ENCODE assay signal across 19 cellular contexts in genomic region chr6:29685718-29686326, GRCh38. TPM values are rescaled to one million over a fixed set of nuclear protein-coding genes. Genes with fewer than 3 reads are reported as not detected.
DNase-seq lines count a peak whose midpoint lies in the region; ATAC-seq and TF ChIP-seq lines count a peak whose summit lies in the region.
"Had no signal": no experiment of that assay in that cellular context is flagged by ENCODE, and none has a peak within 500 bp of the region (broad histone marks: within the 10 kb centered on the region; RNA-seq: fewer than 3 reads in every experiment).

No MANE protein-coding gene starts in this region.

- no peak overlapping the region for H2BK12ac ChIP-seq in H9 (ENCODE audit: insufficient read length, low read depth, low read length)

- H3T11ph ChIP-seq in H9 (ENCODE audit: low read length), result no peak overlapping the region

- no peak overlapping the region for H3K56ac ChIP-seq in H9 (ENCODE audit: insufficient read length, low read depth, low read length)

- no peak overlapping the region for H4K8ac ChIP-seq in H9 (replicated peaks; ENCODE audit: insufficient read length, low read depth, low read length)

- H2BK5ac ChIP-seq in H9 (ENCODE audit: insufficient read length, low read length), result no peak overlapping the region

- peaks cover 14 to 18% of the 10 kb centered on the region in 2 experiments for H3K4me1 Mint-ChIP-seq in H9
- H3K4me1 Mint-ChIP-seq: nephron; stimulated activated effector memory CD8-positive, alpha-beta T cell treated with anti-CD3 and anti-CD28 coated beads, Interleukin-12 subunit alpha, Interleukin-12 subunit beta, amount 100 ng/mL, for 72 hours had no signal

- no peaks in the 10 kb centered on the region; a peak in 1 of 5 replicates for H3K9me3 Mint-ChIP-seq in H9
- H3K9me3 Mint-ChIP-seq: nephron; stimulated activated effector memory CD8-positive, alpha-beta T cell treated with anti-CD3 and anti-CD28 coated beads, Interleukin-12 subunit alpha, Interleukin-12 subunit beta, amount 100 ng/mL, for 72 hours had no signal

- no CpG with 5 or more reads among the region's 15 CpGs for WGBS in H9 (ENCODE audit: extremely low coverage, insufficient read length, low lambda C conversion rate)

- H2AFZ ChIP-seq in H9 (ENCODE audit: low read length), result no peak overlapping the region
- H2AFZ ChIP-seq: hepatocyte had no signal

- intact Hi-C loops in Right ventricle myocardium superior (cut with DNase I) (loop anchor here (5.0 kb wide), 1 partner anchor 34 kb away; no protein-coding TSS in a partner anchor), posterior cingulate gyrus (cut with DNase I) (loop anchor here (5.0 kb wide), 1 partner anchor 34 kb away; no protein-coding TSS in a partner anchor)

- H3K27ac Mint-ChIP-seq in H9, result 0 out of 7 replicates have a peak overlapping the region, but pooled peaks of 1 of the 3 experiments have one; percentile 85
- H3K27ac Mint-ChIP-seq: activated naive CD8-positive, alpha-beta T cell treated with anti-CD3 and anti-CD28 coated beads for 36 hours; nephron; stimulated activated effector memory CD8-positive, alpha-beta T cell treated with anti-CD3 and anti-CD28 coated beads, Interleukin-12 subunit alpha, Interleukin-12 subunit beta, amount 100 ng/mL, for 72 hours had no signal

- H3K4ac ChIP-seq in H9 (ENCODE audit: low read depth, low read length), result no peak overlapping the region

- H2AK5ac ChIP-seq in H9 (ENCODE audit: insufficient read length, low read length), result no peak overlapping the region

- H3K27me3 Mint-ChIP-seq in H9 (ENCODE audit: low read depth), result no peaks in the 10 kb centered on the region

- H3K79me2 ChIP-seq in H9 (ENCODE audit: insufficient read depth, low read length), result no peaks in the 10 kb centered on the region
- H3K79me2 ChIP-seq: hepatocyte had no signal

- no peaks in the 10 kb centered on the region for H3K9me3 ChIP-seq in H9 (ENCODE audit: control insufficient read depth, low read depth, low read length)
- H3K9me3 ChIP-seq: upper lobe of left lung had no signal

- H4K20me1 ChIP-seq in H9 (ENCODE audit: control insufficient read depth, insufficient read depth, insufficient read length), result no peaks in the 10 kb centered on the region

- H3K79me1 ChIP-seq in H9 (ENCODE audit: insufficient read depth, low read depth, low read length, poor library complexity, severe bottlenecking), result no peaks in the 10 kb centered on the region

- H2BK20ac ChIP-seq in H9 (ENCODE audit: low read depth, low read length, poor library complexity, severe bottlenecking), result no peak overlapping the region

- H3K18ac ChIP-seq in H9 (ENCODE audit: insufficient read length, low read depth, low read length), result no peak overlapping the region

- peak; percentile 77 for TF ChIP-seq CTCF in H9 (conservative IDR thresholded peaks at IDR 0.05)

- no peak overlapping the region for H3K9ac ChIP-seq in H9 (ENCODE audit: extremely low read depth, insufficient read length, low read length)

- H4K91ac ChIP-seq in H9 (ENCODE audit: insufficient read length, low read depth, low read length), result no peak overlapping the region

- H3K4me3 Mint-ChIP-seq in H9, result no peak overlapping the region
- H3K4me3 Mint-ChIP-seq: activated naive CD8-positive, alpha-beta T cell treated with anti-CD3 and anti-CD28 coated beads for 36 hours; nephron; stimulated activated effector memory CD8-positive, alpha-beta T cell treated with anti-CD3 and anti-CD28 coated beads, Interleukin-12 subunit alpha, Interleukin-12 subunit beta, amount 100 ng/mL, for 72 hours had no signal

- ATAC-seq in SK-N-SH treated with all-trans-retinoic acid at 6 μM for 48 hours (peak; percentile 51; the same call in 2 of the 3 replicates), Right ventricle myocardium superior (ENCODE audit: poor library complexity) (peak; percentile 91), HG02571 (IDR thresholded peaks at IDR 0.05; ENCODE audit: unreplicated experiment) (no peak)
- ATAC-seq: stimulated activated effector memory CD8-positive, alpha-beta T cell treated with anti-CD3 and anti-CD28 coated beads, Interleukin-12 subunit alpha, Interleukin-12 subunit beta, amount 100 ng/mL, for 72 hours had no signal

- H3K4me1 ChIP-seq in H9 (ENCODE audit: insufficient read depth, low read length), result peaks cover 6% of the 10 kb centered on the region; the same call in 1 of the 2 replicates
- H3K4me1 ChIP-seq: sigmoid colon, upper lobe of left lung had no signal

- no peak overlapping the region for H3K23ac ChIP-seq in H9 (ENCODE audit: insufficient read length, low read depth, low read length)

- no peaks in the 10 kb centered on the region for H3K27me3 ChIP-seq in H9 (ENCODE audit: insufficient read depth, low read length)
- H3K27me3 ChIP-seq: hepatocyte, upper lobe of left lung had no signal

- H3K4me2 ChIP-seq in H9 (ENCODE audit: insufficient read depth, insufficient read length, low read length), result no peak overlapping the region
- H3K4me2 ChIP-seq: hepatocyte had no signal

- no peak overlapping the region for H4K5ac ChIP-seq in H9 (ENCODE audit: insufficient read length, low read depth, low read length)

- H2BK120ac ChIP-seq in H9 (ENCODE audit: low read depth, low read length, poor library complexity, severe bottlenecking), result no peak overlapping the region

- H2BK15ac ChIP-seq in H9 (ENCODE audit: low read depth, low read length), result no peak overlapping the region

- peaks cover 0 to 9% (median 0%) of the 10 kb centered on the region in 3 experiments; a peak in 3 of 7 replicates for H3K36me3 Mint-ChIP-seq in H9 (ENCODE audit: insufficient read depth in 1 of 3, low read depth in 3 of 3)
- H3K36me3 Mint-ChIP-seq: activated naive CD8-positive, alpha-beta T cell treated with anti-CD3 and anti-CD28 coated beads for 36 hours; stimulated activated effector memory CD8-positive, alpha-beta T cell treated with anti-CD3 and anti-CD28 coated beads, Interleukin-12 subunit alpha, Interleukin-12 subunit beta, amount 100 ng/mL, for 72 hours had no signal

- H3K23me2 ChIP-seq in H9 (ENCODE audit: insufficient read length, low read depth, low read length, poor library complexity, severe bottlenecking), result no peaks in the 10 kb centered on the region

- peak; percentile 79 for DNase-seq in H9
- peak; percentile 71 for DNase-seq in Right ventricle myocardium superior
- DNase-seq in posterior cingulate gyrus, result peak in 6 of 10 donors; percentile 31 to 90 (median 58)
- DNase-seq in activated T-cell treated with anti-CD3 and anti-CD28 coated beads for 4 hours, result no peak
- no peak for DNase-seq in activated CD4-positive, alpha-beta T cell treated with anti-CD3 and anti-CD28 coated beads for 48 hours
- DNase-seq: activated naive CD8-positive, alpha-beta T cell treated with anti-CD3 and anti-CD28 coated beads for 36 hours; EL; NCI-H1105 treated with DMSO at 0.1 percent for 48 hours; NCI-H345; sigmoid colon; SW 1271; upper lobe of left lung had no signal

- H3K14ac ChIP-seq in H9 (ENCODE audit: insufficient read depth, low read length), result no peak overlapping the region

- no peak overlapping the region for H3K27ac ChIP-seq in H9 (ENCODE audit: insufficient read length, low read depth, low read length)
- H3K27ac ChIP-seq: hepatocyte, sigmoid colon, upper lobe of left lung had no signal

TF ChIP-seq in SK-N-SH treated with all-trans-retinoic acid at 6 μM for 48 hours, 23 proteins besides CTCF, POLR2A, EP300 and RAD21:
- TF ChIP-seq ZFP3 (CRISPR knock-in tag; IDR thresholded peaks at IDR 0.05) (no peak), TCF4 (CRISPR knock-in tag; IDR thresholded peaks at IDR 0.05; ENCODE audit: borderline replicate concordance) (no peak), CREB5 (CRISPR knock-in tag; IDR thresholded peaks at IDR 0.05; ENCODE audit: low read depth) (no peak), PPARA (CRISPR knock-in tag; IDR thresholded peaks at IDR 0.05; ENCODE audit: borderline replicate concordance) (no peak), SNAI2 (CRISPR knock-in tag; IDR thresholded peaks at IDR 0.05) (no peak), CSRNP3 (CRISPR knock-in tag; IDR thresholded peaks at IDR 0.05) (no peak), ARNTL (CRISPR knock-in tag; IDR thresholded peaks at IDR 0.05; ENCODE audit: borderline replicate concordance, low read depth) (no peak), ZC3H10 (CRISPR knock-in tag; IDR thresholded peaks at IDR 0.05) (no peak), ZFP30 (CRISPR knock-in tag; IDR thresholded peaks at IDR 0.05) (no peak), ZNF70 (CRISPR knock-in tag; IDR thresholded peaks at IDR 0.05) (no peak), ISL1 (CRISPR knock-in tag; IDR thresholded peaks at IDR 0.05) (no peak), RARB (CRISPR knock-in tag; IDR thresholded peaks at IDR 0.05) (no peak)

RNA-seq across cellular contexts. Expression of gene ZFP57, which starts 4.9 kb away (rescaled TPM):
- 1.4 and 1.7 TPM in 2 replicates for total RNA-seq in H9 (2021)
- not detected for total RNA-seq in Right ventricle myocardium superior
- total RNA-seq: endothelial cell of umbilical vein, hepatocyte, liver, sigmoid colon had no signal

RNA-seq across cellular contexts. Expression of gene MOG, which starts 28.9 kb away (rescaled TPM):
- 0.55 and 0.83 TPM in 2 replicates for total RNA-seq in H9 (2021)
- total RNA-seq in Right ventricle myocardium superior, result 10.3 TPM
- total RNA-seq: activated naive CD8-positive, alpha-beta T cell treated with anti-CD3 and anti-CD28 coated beads for 36 hours; endothelial cell of umbilical vein; hepatocyte; liver; sigmoid colon; upper lobe of left lung had no signal

RNA-seq across cellular contexts. Expression of gene HLA-F, which starts 37.4 kb away (rescaled TPM):
- total RNA-seq in H9 (2021) (7.0 and 7.4 TPM in 2 replicates), Right ventricle myocardium superior (27.2 TPM)

RNA-seq across cellular contexts. Expression of gene GABBR1, which starts 52.8 kb away (rescaled TPM):
- total RNA-seq in H9 (2021) (132 and 146 TPM in 2 replicates), Right ventricle myocardium superior (18.4 TPM)

Comparison
In these comparisons a context has a peak if more than half of its experiments do, and no peak if none do; other contexts are left out.
1. DNase-seq: peak in H9 (single experiment), Right ventricle myocardium superior (single experiment) and posterior cingulate gyrus (6 of 10); none in activated T-cell treated with anti-CD3 and anti-CD28 coated beads for 4 hours (single experiment) and activated CD4-positive, alpha-beta T cell treated with anti-CD3 and anti-CD28 coated beads for 48 hours (single experiment).